Comparison of ENCODE assay signal across 7 cellular contexts in genomic region chr1:57307382-57307781, GRCh38.
A peak's percentile ranks its signal among the peaks of the same experiment; 100 is the strongest.
DNase-seq lines count a peak whose midpoint lies in the region; ATAC-seq and TF ChIP-seq lines count a peak whose summit lies in the region.

No MANE protein-coding gene starts in this region.

- no peak for TF ChIP-seq CTCF in colonic mucosa (IDR thresholded peaks at IDR 0.05)

- no peaks in the 10 kb centered on the region for H3K27me3 ChIP-seq in colonic mucosa

- no peak overlapping the region for H3K4me3 ChIP-seq in colonic mucosa

- H3K36me3 Mint-ChIP-seq in T-helper 17 cell (ENCODE audit: low read depth): peaks cover 3% of the 10 kb centered on the region
- H3K36me3 Mint-ChIP-seq in stimulated activated naive B cell treated with anti-CD40 and anti-IgM and Interleukin-4, amounts not matched to agents 10 μg/mL and 1 μg/mL and 100 μg/mL, for 72 hours: no peaks in the 10 kb centered on the region

- H3K9me3 ChIP-seq in T-helper 17 cell (ENCODE audit: control insufficient read depth, low read length, poor library complexity, severe bottlenecking): no peaks in the 10 kb centered on the region
- no peaks in the 10 kb centered on the region for H3K9me3 ChIP-seq in colonic mucosa

- ATAC-seq in GM19324 (IDR thresholded peaks at IDR 0.05; ENCODE audit: low FRiP score, unreplicated experiment) (peak; percentile 67), HG03139 (IDR thresholded peaks at IDR 0.05; ENCODE audit: unreplicated experiment) (peak; percentile 82), T-helper 17 cell (peak; percentile 96)
- ATAC-seq in stimulated activated naive B cell treated with anti-CD40 and anti-IgM and Interleukin-4, amounts not matched to agents 10 μg/mL and 1 μg/mL and 100 μg/mL, for 72 hours (replicated peaks): peak; percentile 36 to 67

- no peaks in the 10 kb centered on the region for H3K4me1 ChIP-seq in colonic mucosa

- peak; percentile 58 to 79 (median 67) for DNase-seq in T-helper 17 cell
- DNase-seq in colonic mucosa: peak; percentile 39
- DNase-seq in stimulated activated naive B cell treated with anti-CD40 and anti-IgM and Interleukin-4, amounts not matched to agents 10 μg/mL and 1 μg/mL and 100 μg/mL, for 72 hours: no peak
- no peak for DNase-seq in T1000 (lab: John Stamatoyannopoulos, UW)
- DNase-seq in NCI-H510A treated with DMSO at 0.1 percent for 48 hours (lab: John Stamatoyannopoulos, UW): no peak

- no peak overlapping the region for H3K9ac ChIP-seq in colonic mucosa (ENCODE audit: low read depth in 2 of 2, low read length in 2 of 2)

- H3K27ac ChIP-seq in colonic mucosa: no peak overlapping the region

- no peaks in the 10 kb centered on the region for H3K27me3 Mint-ChIP-seq in T-helper 17 cell
- H3K27me3 Mint-ChIP-seq in stimulated activated naive B cell treated with anti-CD40 and anti-IgM and Interleukin-4, amounts not matched to agents 10 μg/mL and 1 μg/mL and 100 μg/mL, for 72 hours: no peaks in the 10 kb centered on the region

- H3K9me3 Mint-ChIP-seq in stimulated activated naive B cell treated with anti-CD40 and anti-IgM and Interleukin-4, amounts not matched to agents 10 μg/mL and 1 μg/mL and 100 μg/mL, for 72 hours: peaks cover 6 to 7% of the 10 kb centered on the region in 2 donors

- H3K4me3 Mint-ChIP-seq in T-helper 17 cell: peak overlapping the region; percentile 80
- no peak overlapping the region for H3K4me3 Mint-ChIP-seq in stimulated activated naive B cell treated with anti-CD40 and anti-IgM and Interleukin-4, amounts not matched to agents 10 μg/mL and 1 μg/mL and 100 μg/mL, for 72 hours

- intact Hi-C loops in colonic mucosa (cut with DNase I): no loop called here

- H3K36me3 ChIP-seq in colonic mucosa: no peaks in the 10 kb centered on the region

- H3K4me1 Mint-ChIP-seq in T-helper 17 cell: peaks cover 36% of the 10 kb centered on the region
- H3K4me1 Mint-ChIP-seq in stimulated activated naive B cell treated with anti-CD40 and anti-IgM and Interleukin-4, amounts not matched to agents 10 μg/mL and 1 μg/mL and 100 μg/mL, for 72 hours: peaks cover 0 to 5% of the 10 kb centered on the region in 2 donors

- peak overlapping the region; percentile 75 for H3K27ac Mint-ChIP-seq in T-helper 17 cell
- no peak overlapping the region for H3K27ac Mint-ChIP-seq in stimulated activated naive B cell treated with anti-CD40 and anti-IgM and Interleukin-4, amounts not matched to agents 10 μg/mL and 1 μg/mL and 100 μg/mL, for 72 hours

Comparison
In these comparisons a context has a peak if more than half of its experiments do, and no peak if none do; other contexts are left out.
1. DNase-seq: peak in T-helper 17 cell (3 of 3) and colonic mucosa (single experiment); none in stimulated activated naive B cell treated with anti-CD40 and anti-IgM and Interleukin-4, amounts not matched to agents 10 μg/mL and 1 μg/mL and 100 μg/mL, for 72 hours (single experiment), T1000 (single experiment) and NCI-H510A treated with DMSO at 0.1 percent for 48 hours (single experiment).
2. Peak in every context shown above with its lines, with median percentiles within 50 percentile points of each other: ATAC-seq.